14 cellular contexts compared by ENCODE assay signal in the genomic region with DNA sequence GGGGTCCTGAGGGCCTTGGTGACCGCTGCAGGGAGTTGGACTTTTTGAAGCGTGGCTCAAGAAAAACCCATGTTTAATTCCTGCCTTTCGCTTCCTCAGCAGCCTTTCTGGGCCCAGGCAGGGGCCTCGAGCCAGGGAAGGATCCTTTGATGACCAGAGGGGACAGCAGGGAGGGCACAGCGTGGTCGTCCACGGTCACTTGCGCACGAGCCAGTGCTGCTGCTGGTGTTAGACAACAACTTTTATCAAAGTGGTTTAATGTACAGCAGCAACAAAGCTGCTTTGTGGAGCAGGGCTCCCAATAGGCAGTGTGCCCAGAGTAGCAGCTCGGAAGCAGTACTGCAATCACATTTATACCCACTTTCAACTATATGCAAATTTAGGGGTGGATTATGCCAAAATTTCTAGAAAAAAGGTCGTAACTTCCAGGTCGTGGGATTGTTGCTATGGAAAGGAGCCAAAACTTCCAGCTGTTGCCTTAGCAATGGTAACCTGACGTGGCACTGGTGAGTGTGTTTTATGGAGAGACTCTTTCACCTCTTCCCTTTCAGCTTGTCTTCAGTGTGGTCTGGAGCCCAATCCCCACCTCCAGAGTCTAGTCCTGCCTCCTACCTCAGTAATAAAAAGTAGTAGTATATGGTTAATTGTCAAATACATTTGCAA. TPM values are rescaled to one million over a fixed set of nuclear protein-coding genes. Genes with fewer than 3 reads are reported as not detected.
DNase-seq lines count a peak whose midpoint lies in the region; ATAC-seq and TF ChIP-seq lines count a peak whose summit lies in the region.
"Had no signal": no experiment of that assay in that cellular context is flagged by ENCODE, and none has a peak within 500 bp of the region (broad histone marks: within the 10 kb centered on the region; RNA-seq: fewer than 3 reads in every experiment).

No MANE protein-coding gene starts in this region.

- ATAC-seq in gastrocnemius medialis (no peak), HG03442 (IDR thresholded peaks at IDR 0.05; ENCODE audit: unreplicated experiment) (no peak), HG03039 (IDR thresholded peaks at IDR 0.05; ENCODE audit: unreplicated experiment) (no peak)
- ATAC-seq: activated CD4-positive, alpha-beta T cell treated with anti-CD3 and anti-CD28 coated beads for 36 hours; foreskin keratinocyte had no signal

- H3K9me3 ChIP-seq in Peyer's patch: no peaks in the 10 kb centered on the region
- peaks cover 15% of the 10 kb centered on the region for H3K9me3 ChIP-seq in left ventricle myocardium inferior (replicated peaks)
- peaks cover 0 to 5% (median 0%) of the 10 kb centered on the region in 3 donors for H3K9me3 ChIP-seq in gastrocnemius medialis

- DNase-seq in DMS 273 (lab: John Stamatoyannopoulos, UW; ENCODE audit: unreplicated experiment) (peak; percentile 58), DMS 273 treated with DMSO at 0.1 percent for 48 hours (lab: John Stamatoyannopoulos, UW) (no peak), Peyer's patch (no peak), left ventricle myocardium inferior (no peak), gastrocnemius medialis (no peak), NCI-H1694 treated with DMSO at 0.1 percent for 48 hours (lab: John Stamatoyannopoulos, UW) (no peak)
- DNase-seq: activated CD4-positive, alpha-beta T cell treated with anti-CD3 and anti-CD28 coated beads for 36 hours; effector CD8-positive, alpha-beta T cell; foreskin keratinocyte; GDM1; NCI-H510A treated with DMSO at 0.1 percent for 48 hours had no signal

- TF ChIP-seq CTCF in Peyer's patch (IDR thresholded peaks at IDR 0.05) (no peak), left ventricle myocardium inferior (IDR thresholded peaks at IDR 0.05; ENCODE audit: borderline replicate concordance) (no peak), gastrocnemius medialis (IDR thresholded peaks at IDR 0.05 in 4 of 5, conservative IDR thresholded peaks at IDR 0.05 in 1 of 5) (no peak)

- H3K4me1 ChIP-seq in Peyer's patch: no peaks in the 10 kb centered on the region
- H3K4me1 ChIP-seq in left ventricle myocardium inferior: peaks cover 40% of the 10 kb centered on the region
- H3K4me1 ChIP-seq in gastrocnemius medialis: no peaks in the 10 kb centered on the region
- H3K4me1 ChIP-seq: foreskin keratinocyte had no signal

- H3K27ac ChIP-seq in Peyer's patch (peak overlapping the region in 3 of 4 donors; percentile 11 to 30 (median 17)), left ventricle myocardium inferior (replicated peaks) (peak overlapping the region; percentile 91), gastrocnemius medialis (peak overlapping the region; percentile 42 to 76 (median 74))
- H3K27ac ChIP-seq: 22Rv1, foreskin keratinocyte had no signal

- intact Hi-C loops in left ventricle myocardium inferior (cut with micrococcal nuclease): no loop called here
- intact Hi-C loops in gastrocnemius medialis (cut with DNase I; ENCODE audit: low total_unique reads): no loop called here

- H3K27me3 ChIP-seq in Peyer's patch (no peaks in the 10 kb centered on the region), left ventricle myocardium inferior (ENCODE audit: low read depth) (no peaks in the 10 kb centered on the region), gastrocnemius medialis (no peaks in the 10 kb centered on the region)
- H3K27me3 ChIP-seq: foreskin keratinocyte had no signal

- in situ Hi-C loops in gastrocnemius medialis (cut with MboI; ENCODE audit: low sequenced_read_pairs in 4 of 4): no loop called here

- no peak overlapping the region for H3K4me3 ChIP-seq in Peyer's patch
- peak overlapping the region; percentile 49 for H3K4me3 ChIP-seq in left ventricle myocardium inferior
- peak overlapping the region in 3 of 4 donors; percentile 6 to 32 (median 18) for H3K4me3 ChIP-seq in gastrocnemius medialis

- TF ChIP-seq POLR2A in Peyer's patch (IDR thresholded peaks at IDR 0.05) (no peak), gastrocnemius medialis (IDR thresholded peaks at IDR 0.05) (no peak)

- H3K36me3 ChIP-seq in Peyer's patch (peaks cover 0 to 14% (median 0%) of the 10 kb centered on the region in 3 donors), left ventricle myocardium inferior (peaks cover 33% of the 10 kb centered on the region), gastrocnemius medialis (no peaks in the 10 kb centered on the region)

RNA-seq across cellular contexts. Expression of gene GIMAP1, which starts 6.1 kb away (rescaled TPM):
- 1 to 10 TPM; 1.8 to 7.4 (median 3.6) TPM for total RNA-seq in Peyer's patch
- total RNA-seq in left ventricle myocardium inferior: 5.9 TPM
- total RNA-seq in gastrocnemius medialis: 1 to 10 TPM; 4.1 to 7.8 (median 4.9) TPM
- total RNA-seq: foreskin keratinocyte had no signal

RNA-seq across cellular contexts. Expression of gene GIMAP5, which starts 14.7 kb away (rescaled TPM):
- total RNA-seq in Peyer's patch (10 to 100 TPM; 11.9 to 47.0 (median 24.4) TPM), left ventricle myocardium inferior (10.7 TPM), gastrocnemius medialis (10 to 100 TPM; 13.5 to 29.4 (median 15.6) TPM)
- total RNA-seq: foreskin keratinocyte had no signal

RNA-seq across cellular contexts. Expression of gene GIMAP2, which starts 37.0 kb away (rescaled TPM):
- 10 to 100 TPM in 1 of 4 donors, 1 to 10 TPM in 3; 4.8 to 17.3 (median 9.1) TPM for total RNA-seq in Peyer's patch
- total RNA-seq in left ventricle myocardium inferior: 5.0 TPM
- total RNA-seq in gastrocnemius medialis: 1 to 10 TPM; 2.2 to 6.7 (median 3.2) TPM

Comparison
In these comparisons a context has a peak if more than half of its experiments do, and no peak if none do; other contexts are left out.
1. H3K27ac ChIP-seq: peak in every context shown above with its lines; median percentile 91 in left ventricle myocardium inferior; 74 in gastrocnemius medialis; 17 in Peyer's patch.
2. H3K4me3 ChIP-seq: peak in left ventricle myocardium inferior (single experiment) and gastrocnemius medialis (3 of 4); none in Peyer's patch (0 of 4).